Comparison of ENCODE assay signal across 8 cellular contexts in the genomic region with DNA sequence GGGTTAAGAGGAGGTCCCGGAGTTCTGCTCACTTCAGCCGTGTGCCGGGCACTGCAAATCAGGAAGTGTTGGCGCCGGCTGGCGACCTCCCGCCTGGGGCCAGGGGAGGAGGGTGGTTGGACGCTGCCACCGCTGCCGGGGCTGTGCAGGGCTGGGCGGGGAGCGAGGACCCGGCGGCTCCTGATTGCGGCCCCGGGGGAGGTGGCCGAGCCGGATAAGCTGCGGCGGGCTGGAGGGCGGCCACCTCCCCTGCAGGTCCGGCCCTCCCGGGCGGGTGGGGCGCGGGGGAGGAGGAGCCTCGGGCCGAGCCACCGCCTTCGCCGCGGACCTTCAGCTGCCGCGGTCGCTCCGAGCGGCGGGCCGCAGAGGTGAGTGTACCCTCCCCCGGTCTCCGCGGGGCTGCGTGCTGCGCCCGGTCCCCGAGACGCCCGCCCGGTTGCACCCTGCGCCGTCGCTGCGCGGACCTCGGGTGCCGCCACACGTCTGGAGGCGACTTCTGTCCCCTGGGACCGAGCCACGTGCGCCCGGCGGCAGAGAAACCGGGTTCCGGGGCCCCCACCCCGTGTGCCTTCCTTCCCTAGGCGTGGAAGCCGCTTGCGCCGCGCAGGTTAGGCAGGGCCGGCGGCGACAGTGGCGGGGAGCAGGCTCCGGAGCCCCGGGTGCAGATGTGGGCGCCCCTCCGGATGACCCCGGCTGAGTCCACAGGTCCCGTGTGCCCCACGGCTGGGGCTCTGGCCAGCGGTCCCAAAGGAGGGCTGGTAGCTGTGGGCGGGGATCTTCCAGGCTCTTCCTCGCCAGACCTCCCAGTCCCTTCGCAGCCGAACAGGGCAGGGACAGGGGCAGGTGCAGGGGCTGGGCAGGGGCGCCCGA. TPM values are rescaled to one million over a fixed set of nuclear protein-coding genes. Genes with fewer than 3 reads are reported as not detected.
DNase-seq lines count a peak whose midpoint lies in the region; ATAC-seq and TF ChIP-seq lines count a peak whose summit lies in the region.

A gene with protein sequence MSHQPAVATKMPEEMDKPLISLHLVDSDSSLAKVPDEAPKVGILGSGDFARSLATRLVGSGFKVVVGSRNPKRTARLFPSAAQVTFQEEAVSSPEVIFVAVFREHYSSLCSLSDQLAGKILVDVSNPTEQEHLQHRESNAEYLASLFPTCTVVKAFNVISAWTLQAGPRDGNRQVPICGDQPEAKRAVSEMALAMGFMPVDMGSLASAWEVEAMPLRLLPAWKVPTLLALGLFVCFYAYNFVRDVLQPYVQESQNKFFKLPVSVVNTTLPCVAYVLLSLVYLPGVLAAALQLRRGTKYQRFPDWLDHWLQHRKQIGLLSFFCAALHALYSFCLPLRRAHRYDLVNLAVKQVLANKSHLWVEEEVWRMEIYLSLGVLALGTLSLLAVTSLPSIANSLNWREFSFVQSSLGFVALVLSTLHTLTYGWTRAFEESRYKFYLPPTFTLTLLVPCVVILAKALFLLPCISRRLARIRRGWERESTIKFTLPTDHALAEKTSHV (plus strand): TSS at position 314 of the 870 bp plus-strand sequence. CDS start 7,179 bp downstream, outside the sequence.

- H3K27me3 ChIP-seq in GM23248 (replicated peaks; ENCODE audit: insufficient read depth) (no peaks in the 10 kb centered on the region), mononuclear cell (ENCODE audit: insufficient read depth, low read length) (peaks cover 3% of the 10 kb centered on the region)

- H3K9ac ChIP-seq in GM23248: peak within 1 kb of the TSS; percentile 75

- TF ChIP-seq POLR2A in erythroblast (IDR thresholded peaks at IDR 0.05; ENCODE audit: low read length): peak; percentile 74

- no peaks in the 10 kb centered on the region for H3K4me1 Mint-ChIP-seq in activated T-cell treated with anti-CD3 and anti-CD28 coated beads, Interleukin-2, amount 50 U/mL, for 24 hours (ENCODE audit: low read depth)

- H3K4me3 Mint-ChIP-seq in activated T-cell treated with anti-CD3 and anti-CD28 coated beads, Interleukin-2, amount 50 U/mL, for 24 hours: peak within 1 kb of the TSS; percentile 8

- no peak within 1 kb of the TSS for H3K27ac Mint-ChIP-seq in activated T-cell treated with anti-CD3 and anti-CD28 coated beads, Interleukin-2, amount 50 U/mL, for 24 hours

- peak within 1 kb of the TSS; percentile 91 for H2AFZ ChIP-seq in GM23248

- H3F3A ChIP-seq in GM23248 (ENCODE audit: insufficient read depth): no peaks in the 10 kb centered on the region

- H3K4me1 ChIP-seq in GM23248 (ENCODE audit: insufficient read depth): no peaks in the 10 kb centered on the region
- H3K4me1 ChIP-seq in mononuclear cell (ENCODE audit: insufficient read depth, low read length): peaks cover 14% of the 10 kb centered on the region

- WGBS in GM23248 (ENCODE audit: low coverage in 1 of 2, low lambda C conversion rate in 2 of 2, missing lambda C conversion rate in 2 of 2), 2 experiments: 1 to 2% methylated on average over 45 to 70 of the region's 89 CpGs

- no peaks in the 10 kb centered on the region for H3K9me2 ChIP-seq in GM23248 (ENCODE audit: insufficient read depth)

- no peaks in the 10 kb centered on the region for H3K36me3 Mint-ChIP-seq in activated T-cell treated with anti-CD3 and anti-CD28 coated beads, Interleukin-2, amount 50 U/mL, for 24 hours (ENCODE audit: low read depth)

- no peak within 1 kb of the TSS for H3K27ac ChIP-seq in GM23248

- peak within 1 kb of the TSS; percentile 84 for H3K4me2 ChIP-seq in GM23248 (ENCODE audit: unreplicated experiment)

- H4K20me1 ChIP-seq in GM23248 (ENCODE audit: insufficient read depth): no peaks in the 10 kb centered on the region

- ATAC-seq in SK-N-SH treated with all-trans-retinoic acid at 6 μM for 48 hours: peak; percentile 93

- H3K36me3 ChIP-seq in GM23248 (ENCODE audit: low read depth): no peaks in the 10 kb centered on the region

- H3K9me3 Mint-ChIP-seq in activated T-cell treated with anti-CD3 and anti-CD28 coated beads, Interleukin-2, amount 50 U/mL, for 24 hours: no peaks in the 10 kb centered on the region

- no peak for DNase-seq in activated T-cell treated with anti-CD3 and anti-CD28 coated beads, Interleukin-2, amount 50 U/mL, for 24 hours
- DNase-seq in activated T-cell treated with anti-CD3 and anti-CD28 coated beads, Interleukin-2, amount 50 U/mL, for 1 hour: no peak
- DNase-seq in GM23248 (peak; percentile 73), HuH-7.5 (ENCODE audit: low spot score) (peak; percentile 92), erythroblast (lab: John Stamatoyannopoulos, UW) (peak; percentile 94 to 95), ureter (ENCODE audit: low spot score) (peak; percentile 72)

- H3K79me2 ChIP-seq in GM23248 (ENCODE audit: insufficient read depth): 0 out of 2 replicates have a peak, but pooled peaks cover 8% of the 10 kb centered on the region

- H3K9me3 ChIP-seq in GM23248 (ENCODE audit: low read depth): no peaks in the 10 kb centered on the region
- H3K9me3 ChIP-seq in mononuclear cell (ENCODE audit: low read depth, low read length): no peaks in the 10 kb centered on the region

- H3K27me3 Mint-ChIP-seq in activated T-cell treated with anti-CD3 and anti-CD28 coated beads, Interleukin-2, amount 50 U/mL, for 24 hours: peaks cover 56% of the 10 kb centered on the region

- in situ Hi-C loops in GM23248 (cut with MboI): no loop called here

- H3K4me3 ChIP-seq in GM23248 (peak within 1 kb of the TSS; percentile 82), mononuclear cell (ENCODE audit: low read length) (peak within 1 kb of the TSS; percentile 32)

TF ChIP-seq in SK-N-SH treated with all-trans-retinoic acid at 6 μM for 48 hours, 23 proteins besides CTCF, POLR2A, EP300 and RAD21:
- TF ChIP-seq CSDC2 (CRISPR knock-in tag; IDR thresholded peaks at IDR 0.05): no peak
- TF ChIP-seq ZNF8 (CRISPR knock-in tag; IDR thresholded peaks at IDR 0.05): no peak
- TF ChIP-seq TCF4 (CRISPR knock-in tag; IDR thresholded peaks at IDR 0.05; ENCODE audit: borderline replicate concordance): no peak
- no peak for TF ChIP-seq ZC3H10 (CRISPR knock-in tag; IDR thresholded peaks at IDR 0.05)
- no peak for TF ChIP-seq ZFP30 (CRISPR knock-in tag; IDR thresholded peaks at IDR 0.05)
- TF ChIP-seq BACH2 (CRISPR knock-in tag; IDR thresholded peaks at IDR 0.05; ENCODE audit: borderline replicate concordance): no peak
- TF ChIP-seq OSR1 (CRISPR knock-in tag; IDR thresholded peaks at IDR 0.05): no peak
- no peak for TF ChIP-seq ZFP3 (CRISPR knock-in tag; IDR thresholded peaks at IDR 0.05)
- no peak for TF ChIP-seq ARNTL (CRISPR knock-in tag; IDR thresholded peaks at IDR 0.05; ENCODE audit: borderline replicate concordance, low read depth)
- TF ChIP-seq GLIS3 (CRISPR knock-in tag; IDR thresholded peaks at IDR 0.05): no peak
- TF ChIP-seq POU6F1 (CRISPR knock-in tag; IDR thresholded peaks at IDR 0.05; ENCODE audit: borderline replicate concordance, low read depth): no peak

RNA-seq across cellular contexts. Expression of the gene that starts here (rescaled TPM):
- total RNA-seq in GM23248 (2014; rRNA removed; shearing (Covaris generic)): 29.5 and 30.5 TPM in 2 replicates
- 31.3 and 33.8 TPM in 2 replicates for polyA plus RNA-seq in GM23248 (2016; fragmentation: Nextera tagmentation; extraction: Ambion mirVana)
- total RNA-seq in mononuclear cell: 1.5 TPM
- 40.7 TPM for total RNA-seq in ureter

Comparison
In these comparisons a context has a peak if more than half of its experiments do, and no peak if none do; other contexts are left out.
1. RNA of the gene that starts here (total RNA-seq): 40.7 TPM in ureter (single experiment) and 29.5 to 30.5 TPM in GM23248; 1.5 TPM in mononuclear cell (single experiment); every median in the first group is over 10 times any median in the second.
2. DNase-seq: peak in GM23248 (single experiment), HuH-7.5 (single experiment), erythroblast (2 of 2) and ureter (single experiment); none in activated T-cell treated with anti-CD3 and anti-CD28 coated beads, Interleukin-2, amount 50 U/mL, for 24 hours (single experiment) and activated T-cell treated with anti-CD3 and anti-CD28 coated beads, Interleukin-2, amount 50 U/mL, for 1 hour (single experiment).